Comparison of ENCODE assay signal across 26 cellular contexts in genomic region chr15:30046414-30046813, GRCh38. TPM values are rescaled to one million over a fixed set of nuclear protein-coding genes. Genes with fewer than 3 reads are reported as not detected.
"Had no signal": no experiment of that assay in that cellular context is flagged by ENCODE, and none has a peak within 500 bp of the region (broad histone marks: within the 10 kb centered on the region; RNA-seq: fewer than 3 reads in every experiment).

No MANE protein-coding gene starts in this region.

- H3K4me3 Mint-ChIP-seq: naive thymus-derived CD4-positive, alpha-beta T cell; stimulated activated naive B cell treated with anti-CD40 and anti-IgM and Interleukin-4, amounts not matched to agents 10 μg/mL and 1 μg/mL and 100 μg/mL, for 72 hours; stimulated activated naive CD8-positive, alpha-beta T cell treated with anti-CD3 and anti-CD28 coated beads, Interleukin-15, amount 100 ng/mL, for 72 hours had no signal

- H3K27me3 ChIP-seq: colonic mucosa, testis, transverse colon had no signal

- H3K36me3 ChIP-seq: colonic mucosa, heart right ventricle, neutrophil, transverse colon had no signal

- H3K4me1 ChIP-seq: colonic mucosa, heart right ventricle, psoas muscle, transverse colon had no signal

- H3K36me3 Mint-ChIP-seq: naive thymus-derived CD4-positive, alpha-beta T cell; stimulated activated naive B cell treated with anti-CD40 and anti-IgM and Interleukin-4, amounts not matched to agents 10 μg/mL and 1 μg/mL and 100 μg/mL, for 72 hours had no signal

- H3K27ac ChIP-seq: colonic mucosa, heart right ventricle, neutrophil, psoas muscle, skin epidermis, testis, transverse colon had no signal

- ATAC-seq: left lobe of liver; naive thymus-derived CD4-positive, alpha-beta T cell; psoas muscle; stimulated activated naive B cell treated with anti-CD40 and anti-IgM and Interleukin-4, amounts not matched to agents 10 μg/mL and 1 μg/mL and 100 μg/mL, for 72 hours; stimulated activated naive CD8-positive, alpha-beta T cell treated with anti-CD3 and anti-CD28 coated beads, Interleukin-15, amount 100 ng/mL, for 72 hours had no signal

- H3K9me3 ChIP-seq: colonic mucosa, heart right ventricle, neutrophil, psoas muscle, testis, transverse colon had no signal

- DNase-seq: colonic mucosa; dermis blood vessel endothelial cell; heart right ventricle; hypothalamus; kidney glomerular epithelial cell; mammary epithelial cell; naive thymus-derived CD4-positive, alpha-beta T cell; psoas muscle; stimulated activated CD4-positive, alpha-beta T cell treated with anti-CD3 and anti-CD28 coated beads, Interleukin-2, amount 100 ng/mL, for 24 hours; stimulated activated CD4-positive, alpha-beta T cell treated with anti-CD3 and anti-CD28 coated beads, Interleukin-4, amount 100 ng/mL, for 4 hours; stimulated activated naive B cell treated with anti-CD40 and anti-IgM and Interleukin-4, amounts not matched to agents 10 μg/mL and 1 μg/mL and 100 μg/mL, for 72 hours; stimulated activated naive CD8-positive, alpha-beta T cell treated with anti-CD3 and anti-CD28 coated beads, Interleukin-15, amount 100 ng/mL, for 72 hours had no signal

- H3K4me3 ChIP-seq: colonic mucosa, heart right ventricle, psoas muscle, skin epidermis, testis had no signal

- H3K27ac Mint-ChIP-seq: naive thymus-derived CD4-positive, alpha-beta T cell; stimulated activated naive B cell treated with anti-CD40 and anti-IgM and Interleukin-4, amounts not matched to agents 10 μg/mL and 1 μg/mL and 100 μg/mL, for 72 hours; stimulated activated naive CD8-positive, alpha-beta T cell treated with anti-CD3 and anti-CD28 coated beads, Interleukin-15, amount 100 ng/mL, for 72 hours had no signal

- FAIRE-seq: frontal cortex, islet of Langerhans had no signal

- H3K9me3 Mint-ChIP-seq: naive thymus-derived CD4-positive, alpha-beta T cell; stimulated activated naive B cell treated with anti-CD40 and anti-IgM and Interleukin-4, amounts not matched to agents 10 μg/mL and 1 μg/mL and 100 μg/mL, for 72 hours; stimulated activated naive CD8-positive, alpha-beta T cell treated with anti-CD3 and anti-CD28 coated beads, Interleukin-15, amount 100 ng/mL, for 72 hours had no signal

- H3K4me1 Mint-ChIP-seq: naive thymus-derived CD4-positive, alpha-beta T cell; stimulated activated naive B cell treated with anti-CD40 and anti-IgM and Interleukin-4, amounts not matched to agents 10 μg/mL and 1 μg/mL and 100 μg/mL, for 72 hours; stimulated activated naive CD8-positive, alpha-beta T cell treated with anti-CD3 and anti-CD28 coated beads, Interleukin-15, amount 100 ng/mL, for 72 hours had no signal

RNA-seq across cellular contexts. Expression of gene GOLGA8J, which starts 36.3 kb away (rescaled TPM):
- total RNA-seq: epithelial cell of proximal tubule, frontal cortex, glomerular endothelial cell, lower leg skin, mammary epithelial cell, mesenteric fat pad, mononuclear cell, osteoblast, ureter had no signal
